Comparison of ENCODE assay signal across 31 cellular contexts in the genomic region with DNA sequence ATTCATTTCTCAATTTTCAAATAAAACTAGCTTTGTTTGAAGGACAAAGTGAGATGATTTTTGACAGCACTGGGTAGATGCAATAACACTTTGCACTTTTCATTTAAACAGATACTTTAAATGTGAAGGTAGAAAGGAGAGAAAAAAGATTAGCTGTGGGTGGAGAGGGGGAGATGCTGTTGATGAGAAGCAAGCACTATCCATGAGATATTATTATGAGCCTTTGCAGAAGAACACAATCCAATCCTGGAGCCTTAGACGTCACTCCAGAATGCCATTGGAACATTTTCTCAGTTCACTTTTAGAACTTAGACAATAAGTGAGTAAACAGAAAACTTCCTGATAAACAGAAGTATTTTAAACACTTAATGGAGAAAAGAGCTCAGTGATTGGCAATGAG.
DNase-seq lines count a peak whose midpoint lies in the region; ATAC-seq and TF ChIP-seq lines count a peak whose summit lies in the region.
"Had no signal": no experiment of that assay in that cellular context is flagged by ENCODE, and none has a peak within 500 bp of the region (broad histone marks: within the 10 kb centered on the region; RNA-seq: fewer than 3 reads in every experiment).

No MANE protein-coding gene starts in this region.

- no peaks in the 10 kb centered on the region; the same call in 2 of the 3 replicates for H3K9me3 Mint-ChIP-seq in GM23338
- H3K9me3 Mint-ChIP-seq: CD4-positive, alpha-beta T cell; CD8-positive, alpha-beta memory T cell; CD8-positive, alpha-beta T cell had no signal

- H3K4me3 ChIP-seq in GM23338, result no peak overlapping the region
- H3K4me3 ChIP-seq: A549; BLaER1; BLaER1 treated with 17β-estradiol and CSF1 and Interleukin-3, amounts not matched to agents 10 nM and 100 nM had no signal

- no peaks in the 10 kb centered on the region for H3K4me1 Mint-ChIP-seq in GM23338
- H3K4me1 Mint-ChIP-seq: B cell; CD14-positive monocyte; CD4-positive, alpha-beta memory T cell; CD4-positive, CD25-positive, alpha-beta regulatory T cell; CD8-positive, alpha-beta memory T cell had no signal

- H3K27me3 Mint-ChIP-seq in GM23338 (ENCODE audit: insufficient read depth, low read depth, poor library complexity), result no peaks in the 10 kb centered on the region
- H3K27me3 Mint-ChIP-seq: CD4-positive, CD25-positive, alpha-beta regulatory T cell had no signal

- H3K36me3 ChIP-seq in GM23338 (ENCODE audit: insufficient read depth), result no peaks in the 10 kb centered on the region
- H3K36me3 ChIP-seq: BE2C; BLaER1; BLaER1 treated with 17β-estradiol and CSF1 and Interleukin-3, amounts not matched to agents 10 nM and 100 nM had no signal

- H3K27me3 ChIP-seq in GM23338 (ENCODE audit: insufficient read depth), result no peaks in the 10 kb centered on the region
- H3K27me3 ChIP-seq: BE2C; BLaER1; BLaER1 treated with 17β-estradiol and CSF1 and Interleukin-3, amounts not matched to agents 10 nM and 100 nM had no signal

- ATAC-seq in GM23338 (no peak), HG03039 (IDR thresholded peaks at IDR 0.05; ENCODE audit: unreplicated experiment) (no peak), GM21390 (IDR thresholded peaks at IDR 0.05; ENCODE audit: unreplicated experiment) (no peak)
- ATAC-seq: A549; CD8-positive, alpha-beta T cell had no signal

- no peak overlapping the region for H3K27ac Mint-ChIP-seq in GM23338
- H3K27ac Mint-ChIP-seq: B cell; CD14-positive monocyte; CD4-positive, alpha-beta memory T cell; CD4-positive, alpha-beta T cell; CD4-positive, CD25-positive, alpha-beta regulatory T cell; CD8-positive, alpha-beta memory T cell; CD8-positive, alpha-beta T cell had no signal

- no peak overlapping the region for H3K27ac ChIP-seq in GM23338 (ENCODE audit: low read depth)
- H3K27ac ChIP-seq: 22Rv1; A549; BLaER1; BLaER1 treated with 17β-estradiol and CSF1 and Interleukin-3, amounts not matched to agents 10 nM and 100 nM; C4-2B had no signal

- DNase-seq in GM23338 (ENCODE audit: low spot score), result no peak
- peak; percentile 49 for DNase-seq in putamen (ENCODE audit: low spot score)
- DNase-seq: 8988T; ACHN; AML-193; BE2C; C1 segment of cervical spinal cord; Caco-2; Calu3; CD4-positive, alpha-beta memory T cell; CD4-positive, alpha-beta T cell; CD4-positive, CD25-positive, alpha-beta regulatory T cell; CD8-positive, alpha-beta memory T cell; CD8-positive, alpha-beta T cell; COR-L47; DMS 273 treated with DMSO at 0.1 percent for 48 hours; DMS153; DMS53; DMS79; DMS79 treated with DMSO at 0.1 percent for 48 hours; DND-41; EL had no signal

- H3K9me2 ChIP-seq in GM23338 (ENCODE audit: insufficient read depth), result no peaks in the 10 kb centered on the region

- no peaks in the 10 kb centered on the region for H3K36me3 Mint-ChIP-seq in GM23338 (ENCODE audit: low read depth)
- H3K36me3 Mint-ChIP-seq: CD14-positive monocyte; CD4-positive, alpha-beta memory T cell; CD4-positive, CD25-positive, alpha-beta regulatory T cell; CD8-positive, alpha-beta memory T cell; CD8-positive, alpha-beta T cell had no signal

- H3K4me2 ChIP-seq in GM23338, result no peak overlapping the region
- H3K4me2 ChIP-seq: A549; BLaER1; BLaER1 treated with 17β-estradiol and CSF1 and Interleukin-3, amounts not matched to agents 10 nM and 100 nM had no signal

- H4K20me1 ChIP-seq in GM23338 (replicated peaks; ENCODE audit: insufficient read depth), result no peaks in the 10 kb centered on the region
- H4K20me1 ChIP-seq: BLaER1; BLaER1 treated with 17β-estradiol and CSF1 and Interleukin-3, amounts not matched to agents 10 nM and 100 nM had no signal

- H3F3A ChIP-seq in GM23338 (replicated peaks; ENCODE audit: low read depth), result no peaks in the 10 kb centered on the region

- no peak for TF ChIP-seq CTCF in GM23338 (conservative IDR thresholded peaks at IDR 0.05; ENCODE audit: low read depth in 2 of 2)

- no peaks in the 10 kb centered on the region for H3K79me2 ChIP-seq in GM23338 (replicated peaks; ENCODE audit: insufficient read depth)

- H3K4me3 Mint-ChIP-seq in GM23338, result no peak overlapping the region
- H3K4me3 Mint-ChIP-seq: B cell; CD14-positive monocyte; CD4-positive, alpha-beta memory T cell; CD4-positive, alpha-beta T cell; CD4-positive, CD25-positive, alpha-beta regulatory T cell; CD8-positive, alpha-beta memory T cell; CD8-positive, alpha-beta T cell had no signal

- 0 out of 2 replicates have a peak overlapping the region, but pooled peaks have one; percentile 38 for H2AFZ ChIP-seq in GM23338

- H3K4me1 ChIP-seq in GM23338 (ENCODE audit: insufficient read depth), result no peaks in the 10 kb centered on the region
- H3K4me1 ChIP-seq: A549; BLaER1; BLaER1 treated with 17β-estradiol and CSF1 and Interleukin-3, amounts not matched to agents 10 nM and 100 nM had no signal

TF ChIP-seq in GM23338, 12 proteins besides CTCF, POLR2A, EP300 and RAD21 (continues in another document):
- TF ChIP-seq STAT1 (IDR thresholded peaks at IDR 0.05; ENCODE audit: unreplicated experiment), result no peak
- no peak for TF ChIP-seq ZNF331 (CRISPR knock-in tag; IDR thresholded peaks at IDR 0.05; ENCODE audit: low read depth)
- no peak for TF ChIP-seq EZH2 (IDR thresholded peaks at IDR 0.05; ENCODE audit: low read depth, unreplicated experiment)
- no peak for TF ChIP-seq ZNF114 (CRISPR knock-in tag; IDR thresholded peaks at IDR 0.05)
- TF ChIP-seq, protein P1, sequence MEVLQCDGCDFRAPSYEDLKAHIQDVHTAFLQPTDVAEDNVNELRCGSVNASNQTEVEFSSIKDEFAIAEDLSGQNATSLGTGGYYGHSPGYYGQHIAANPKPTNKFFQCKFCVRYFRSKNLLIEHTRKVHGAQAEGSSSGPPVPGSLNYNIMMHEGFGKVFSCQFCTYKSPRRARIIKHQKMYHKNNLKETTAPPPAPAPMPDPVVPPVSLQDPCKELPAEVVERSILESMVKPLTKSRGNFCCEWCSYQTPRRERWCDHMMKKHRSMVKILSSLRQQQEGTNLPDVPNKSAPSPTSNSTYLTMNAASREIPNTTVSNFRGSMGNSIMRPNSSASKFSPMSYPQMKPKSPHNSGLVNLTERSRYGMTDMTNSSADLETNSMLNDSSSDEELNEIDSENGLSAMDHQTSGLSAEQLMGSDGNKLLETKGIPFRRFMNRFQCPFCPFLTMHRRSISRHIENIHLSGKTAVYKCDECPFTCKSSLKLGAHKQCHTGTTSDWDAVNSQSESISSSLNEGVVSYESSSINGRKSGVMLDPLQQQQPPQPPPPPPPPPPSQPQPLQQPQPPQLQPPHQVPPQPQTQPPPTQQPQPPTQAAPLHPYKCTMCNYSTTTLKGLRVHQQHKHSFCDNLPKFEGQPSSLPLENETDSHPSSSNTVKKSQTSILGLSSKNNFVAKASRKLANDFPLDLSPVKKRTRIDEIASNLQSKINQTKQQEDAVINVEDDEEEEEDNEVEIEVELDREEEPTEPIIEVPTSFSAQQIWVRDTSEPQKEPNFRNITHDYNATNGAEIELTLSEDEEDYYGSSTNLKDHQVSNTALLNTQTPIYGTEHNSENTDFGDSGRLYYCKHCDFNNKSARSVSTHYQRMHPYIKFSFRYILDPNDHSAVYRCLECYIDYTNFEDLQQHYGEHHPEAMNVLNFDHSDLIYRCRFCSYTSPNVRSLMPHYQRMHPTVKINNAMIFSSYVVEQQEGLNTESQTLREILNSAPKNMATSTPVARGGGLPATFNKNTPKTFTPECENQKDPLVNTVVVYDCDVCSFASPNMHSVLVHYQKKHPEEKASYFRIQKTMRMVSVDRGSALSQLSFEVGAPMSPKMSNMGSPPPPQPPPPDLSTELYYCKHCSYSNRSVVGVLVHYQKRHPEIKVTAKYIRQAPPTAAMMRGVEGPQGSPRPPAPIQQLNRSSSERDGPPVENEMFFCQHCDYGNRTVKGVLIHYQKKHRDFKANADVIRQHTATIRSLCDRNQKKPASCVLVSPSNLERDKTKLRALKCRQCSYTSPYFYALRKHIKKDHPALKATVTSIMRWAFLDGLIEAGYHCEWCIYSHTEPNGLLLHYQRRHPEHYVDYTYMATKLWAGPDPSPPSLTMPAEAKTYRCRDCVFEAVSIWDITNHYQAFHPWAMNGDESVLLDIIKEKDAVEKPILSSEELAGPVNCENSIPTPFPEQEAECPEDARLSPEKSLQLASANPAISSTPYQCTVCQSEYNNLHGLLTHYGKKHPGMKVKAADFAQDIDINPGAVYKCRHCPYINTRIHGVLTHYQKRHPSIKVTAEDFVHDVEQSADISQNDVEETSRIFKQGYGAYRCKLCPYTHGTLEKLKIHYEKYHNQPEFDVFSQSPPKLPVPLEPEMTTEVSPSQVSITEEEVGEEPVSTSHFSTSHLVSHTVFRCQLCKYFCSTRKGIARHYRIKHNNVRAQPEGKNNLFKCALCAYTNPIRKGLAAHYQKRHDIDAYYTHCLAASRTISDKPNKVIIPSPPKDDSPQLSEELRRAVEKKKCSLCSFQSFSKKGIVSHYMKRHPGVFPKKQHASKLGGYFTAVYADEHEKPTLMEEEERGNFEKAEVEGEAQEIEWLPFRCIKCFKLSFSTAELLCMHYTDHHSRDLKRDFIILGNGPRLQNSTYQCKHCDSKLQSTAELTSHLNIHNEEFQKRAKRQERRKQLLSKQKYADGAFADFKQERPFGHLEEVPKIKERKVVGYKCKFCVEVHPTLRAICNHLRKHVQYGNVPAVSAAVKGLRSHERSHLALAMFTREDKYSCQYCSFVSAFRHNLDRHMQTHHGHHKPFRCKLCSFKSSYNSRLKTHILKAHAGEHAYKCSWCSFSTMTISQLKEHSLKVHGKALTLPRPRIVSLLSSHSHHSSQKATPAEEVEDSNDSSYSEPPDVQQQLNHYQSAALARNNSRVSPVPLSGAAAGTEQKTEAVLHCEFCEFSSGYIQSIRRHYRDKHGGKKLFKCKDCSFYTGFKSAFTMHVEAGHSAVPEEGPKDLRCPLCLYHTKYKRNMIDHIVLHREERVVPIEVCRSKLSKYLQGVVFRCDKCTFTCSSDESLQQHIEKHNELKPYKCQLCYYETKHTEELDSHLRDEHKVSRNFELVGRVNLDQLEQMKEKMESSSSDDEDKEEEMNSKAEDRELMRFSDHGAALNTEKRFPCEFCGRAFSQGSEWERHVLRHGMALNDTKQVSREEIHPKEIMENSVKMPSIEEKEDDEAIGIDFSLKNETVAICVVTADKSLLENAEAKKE (CRISPR knock-in tag; IDR thresholded peaks at IDR 0.05), result no peak
- TF ChIP-seq JUNB (IDR thresholded peaks at IDR 0.05; ENCODE audit: unreplicated experiment), result no peak
- no peak for TF ChIP-seq POLR2AphosphoS5 (IDR thresholded peaks at IDR 0.05; ENCODE audit: low read depth)
- TF ChIP-seq, protein P2, sequence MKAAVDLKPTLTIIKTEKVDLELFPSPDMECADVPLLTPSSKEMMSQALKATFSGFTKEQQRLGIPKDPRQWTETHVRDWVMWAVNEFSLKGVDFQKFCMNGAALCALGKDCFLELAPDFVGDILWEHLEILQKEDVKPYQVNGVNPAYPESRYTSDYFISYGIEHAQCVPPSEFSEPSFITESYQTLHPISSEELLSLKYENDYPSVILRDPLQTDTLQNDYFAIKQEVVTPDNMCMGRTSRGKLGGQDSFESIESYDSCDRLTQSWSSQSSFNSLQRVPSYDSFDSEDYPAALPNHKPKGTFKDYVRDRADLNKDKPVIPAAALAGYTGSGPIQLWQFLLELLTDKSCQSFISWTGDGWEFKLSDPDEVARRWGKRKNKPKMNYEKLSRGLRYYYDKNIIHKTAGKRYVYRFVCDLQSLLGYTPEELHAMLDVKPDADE (IDR thresholded peaks at IDR 0.05), result no peak
- TF ChIP-seq EZH2phosphoT487 (IDR thresholded peaks at IDR 0.05; ENCODE audit: unreplicated experiment), result no peak
